In the genomic region with DNA sequence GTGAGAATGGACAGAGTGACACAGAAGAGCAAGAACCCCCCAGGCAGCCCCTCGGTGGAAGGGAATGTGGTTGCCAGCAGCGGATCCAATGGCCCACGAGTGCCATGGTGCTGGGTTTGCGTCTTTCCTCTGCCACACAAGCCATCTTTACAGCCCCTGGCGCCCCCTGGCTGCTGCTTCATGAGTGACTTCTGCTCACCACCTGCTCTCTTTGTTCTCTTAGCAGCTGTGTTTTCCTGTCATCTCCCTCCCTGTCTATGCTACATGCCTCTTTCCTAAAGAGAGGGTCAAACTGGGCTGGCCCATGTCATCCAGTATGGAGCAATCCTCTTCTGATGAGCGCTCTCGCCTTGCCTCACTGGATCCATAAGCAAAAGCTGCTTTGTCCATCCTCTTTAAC, we compare ENCODE assay signal across 8 cellular contexts.
DNase-seq lines count a peak whose midpoint lies in the region; ATAC-seq and TF ChIP-seq lines count a peak whose summit lies in the region.

No MANE protein-coding gene starts in this region.

- H2AFZ ChIP-seq in GM23338 (0 out of 2 replicates have a peak overlapping the region, but pooled peaks have one; percentile 59), neural cell (ENCODE audit: low read depth, low read length) (no peak overlapping the region)

- H3K4me3 ChIP-seq in GM23338 (no peak overlapping the region), NT2/D1 (ENCODE audit: insufficient read length, low read depth) (no peak overlapping the region), neural cell (ENCODE audit: low read length) (no peak overlapping the region), lower leg skin (ENCODE audit: low read depth, poor library complexity, severe bottlenecking) (no peak overlapping the region)

- TF ChIP-seq POLR2A in lower leg skin (IDR thresholded peaks at IDR 0.05) = no peak

- TF ChIP-seq CTCF in GM23338 (conservative IDR thresholded peaks at IDR 0.05; ENCODE audit: low read depth in 2 of 2) (peak; percentile 74 to 88), neural cell (IDR thresholded peaks at IDR 0.05; ENCODE audit: poor library complexity, severe bottlenecking) (peak; percentile 26), lower leg skin (IDR thresholded peaks at IDR 0.05) (no peak)

- H3K27ac Mint-ChIP-seq in GM23338 = no peak overlapping the region

- H3K36me3 ChIP-seq in GM23338 (ENCODE audit: insufficient read depth) = no peaks in the 10 kb centered on the region
- no peaks in the 10 kb centered on the region for H3K36me3 ChIP-seq in NT2/D1 (ENCODE audit: insufficient read depth, insufficient read length, low read length)
- H3K36me3 ChIP-seq in neural cell (ENCODE audit: insufficient read depth, low read length) = no peaks in the 10 kb centered on the region

- H3K9ac ChIP-seq in NT2/D1 (ENCODE audit: insufficient read length, low read depth) (no peak overlapping the region), neural cell (ENCODE audit: low read length) (no peak overlapping the region)

- no peaks in the 10 kb centered on the region for H3K79me2 ChIP-seq in GM23338 (replicated peaks; ENCODE audit: insufficient read depth)
- no peaks in the 10 kb centered on the region for H3K79me2 ChIP-seq in neural cell (replicated peaks; ENCODE audit: insufficient read depth, low read length)

- peak; percentile 16 for TF ChIP-seq RAD21 in neural cell (conservative IDR thresholded peaks at IDR 0.05)

- no peaks in the 10 kb centered on the region for H3K9me2 ChIP-seq in GM23338 (ENCODE audit: insufficient read depth)
- H3K9me2 ChIP-seq in neural cell (ENCODE audit: insufficient read depth, low read length) = no peaks in the 10 kb centered on the region

- H3K4me2 ChIP-seq in GM23338 = no peak overlapping the region
- H3K4me2 ChIP-seq in neural cell (ENCODE audit: low read length) = no peak overlapping the region

- H3K9me3 Mint-ChIP-seq in GM23338 = no peaks in the 10 kb centered on the region

- H4K20me1 ChIP-seq in GM23338 (replicated peaks; ENCODE audit: insufficient read depth) = no peaks in the 10 kb centered on the region
- no peaks in the 10 kb centered on the region for H4K20me1 ChIP-seq in neural cell (ENCODE audit: insufficient read depth)

- no peak for TF ChIP-seq EP300 in neural cell (conservative IDR thresholded peaks at IDR 0.05; ENCODE audit: poor library complexity, severe bottlenecking)

- no peaks in the 10 kb centered on the region for H3F3A ChIP-seq in GM23338 (replicated peaks; ENCODE audit: low read depth)
- no peaks in the 10 kb centered on the region for H3F3A ChIP-seq in neural cell (ENCODE audit: insufficient read depth, low read length, poor library complexity, severe bottlenecking)

- peaks cover 2% of the 10 kb centered on the region for H3K27me3 Mint-ChIP-seq in GM23338 (ENCODE audit: insufficient read depth, low read depth, poor library complexity)

- intact Hi-C loops in lower leg skin (cut with DNase I; ENCODE audit: low total_unique reads) = no loop called here

- H3K4me1 ChIP-seq in GM23338 (ENCODE audit: insufficient read depth) = no peaks in the 10 kb centered on the region
- H3K4me1 ChIP-seq in NT2/D1 (ENCODE audit: insufficient read depth, insufficient read length) = no peaks in the 10 kb centered on the region

- DNase-seq in COLO829 (ENCODE audit: low spot score) (peak; percentile 12), GM23338 (ENCODE audit: low spot score) (peak; percentile 86), NT2/D1 (ENCODE audit: low read depth, low spot score) (peak; percentile 23), ecto neural progenitor cell (ENCODE audit: low spot score) (peak; percentile 76), lower leg skin (ENCODE audit: low spot score in 2 of 2) (no peak)

- H3K9me3 ChIP-seq in NT2/D1 (ENCODE audit: insufficient read depth, low read length) (no peaks in the 10 kb centered on the region), neural cell (ENCODE audit: low read length) (no peaks in the 10 kb centered on the region)

- H3K36me3 Mint-ChIP-seq in GM23338 (ENCODE audit: low read depth) = no peaks in the 10 kb centered on the region

- H3K27me3 ChIP-seq in GM23338 (ENCODE audit: insufficient read depth) (no peaks in the 10 kb centered on the region), NT2/D1 (ENCODE audit: insufficient read depth, insufficient read length) (no peaks in the 10 kb centered on the region), neural cell (ENCODE audit: insufficient read depth, low read depth, low read length) (no peaks in the 10 kb centered on the region)

- 62 to 65% methylated on average over 7 of the region's 7 CpGs for WGBS in lower leg skin, 2 donors

- no peaks in the 10 kb centered on the region for H3K4me1 Mint-ChIP-seq in GM23338

- ATAC-seq in GM23338 = peak; percentile 90
- ATAC-seq in GM18858 (IDR thresholded peaks at IDR 0.05; ENCODE audit: unreplicated experiment) = no peak
- ATAC-seq in HG03378 (IDR thresholded peaks at IDR 0.05; ENCODE audit: unreplicated experiment) = no peak

- H3K27ac ChIP-seq in GM23338 (ENCODE audit: low read depth) (no peak overlapping the region), neural cell (ENCODE audit: low read length) (no peak overlapping the region)

- H3K4me3 Mint-ChIP-seq in GM23338 = no peak overlapping the region

TF ChIP-seq in GM23338, 12 proteins besides CTCF, POLR2A, EP300 and RAD21 (continues in another document):
- no peak for TF ChIP-seq ZNF331 (CRISPR knock-in tag; IDR thresholded peaks at IDR 0.05; ENCODE audit: low read depth)
- TF ChIP-seq, protein P1, sequence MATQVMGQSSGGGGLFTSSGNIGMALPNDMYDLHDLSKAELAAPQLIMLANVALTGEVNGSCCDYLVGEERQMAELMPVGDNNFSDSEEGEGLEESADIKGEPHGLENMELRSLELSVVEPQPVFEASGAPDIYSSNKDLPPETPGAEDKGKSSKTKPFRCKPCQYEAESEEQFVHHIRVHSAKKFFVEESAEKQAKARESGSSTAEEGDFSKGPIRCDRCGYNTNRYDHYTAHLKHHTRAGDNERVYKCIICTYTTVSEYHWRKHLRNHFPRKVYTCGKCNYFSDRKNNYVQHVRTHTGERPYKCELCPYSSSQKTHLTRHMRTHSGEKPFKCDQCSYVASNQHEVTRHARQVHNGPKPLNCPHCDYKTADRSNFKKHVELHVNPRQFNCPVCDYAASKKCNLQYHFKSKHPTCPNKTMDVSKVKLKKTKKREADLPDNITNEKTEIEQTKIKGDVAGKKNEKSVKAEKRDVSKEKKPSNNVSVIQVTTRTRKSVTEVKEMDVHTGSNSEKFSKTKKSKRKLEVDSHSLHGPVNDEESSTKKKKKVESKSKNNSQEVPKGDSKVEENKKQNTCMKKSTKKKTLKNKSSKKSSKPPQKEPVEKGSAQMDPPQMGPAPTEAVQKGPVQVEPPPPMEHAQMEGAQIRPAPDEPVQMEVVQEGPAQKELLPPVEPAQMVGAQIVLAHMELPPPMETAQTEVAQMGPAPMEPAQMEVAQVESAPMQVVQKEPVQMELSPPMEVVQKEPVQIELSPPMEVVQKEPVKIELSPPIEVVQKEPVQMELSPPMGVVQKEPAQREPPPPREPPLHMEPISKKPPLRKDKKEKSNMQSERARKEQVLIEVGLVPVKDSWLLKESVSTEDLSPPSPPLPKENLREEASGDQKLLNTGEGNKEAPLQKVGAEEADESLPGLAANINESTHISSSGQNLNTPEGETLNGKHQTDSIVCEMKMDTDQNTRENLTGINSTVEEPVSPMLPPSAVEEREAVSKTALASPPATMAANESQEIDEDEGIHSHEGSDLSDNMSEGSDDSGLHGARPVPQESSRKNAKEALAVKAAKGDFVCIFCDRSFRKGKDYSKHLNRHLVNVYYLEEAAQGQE (IDR thresholded peaks at IDR 0.05; ENCODE audit: unreplicated experiment) = no peak
- no peak for TF ChIP-seq JUNB (IDR thresholded peaks at IDR 0.05; ENCODE audit: unreplicated experiment)
- TF ChIP-seq POLR2AphosphoS5 (IDR thresholded peaks at IDR 0.05; ENCODE audit: low read depth) = no peak
- TF ChIP-seq STAT1 (IDR thresholded peaks at IDR 0.05; ENCODE audit: unreplicated experiment) = no peak
- no peak for TF ChIP-seq ZNF114 (CRISPR knock-in tag; IDR thresholded peaks at IDR 0.05)
- no peak for TF ChIP-seq NANOG (IDR thresholded peaks at IDR 0.05; ENCODE audit: borderline replicate concordance)
- no peak for TF ChIP-seq EZH2 (IDR thresholded peaks at IDR 0.05; ENCODE audit: low read depth, unreplicated experiment)

TF ChIP-seq in neural cell, 6 proteins besides CTCF, POLR2A, EP300 and RAD21:
- TF ChIP-seq MXI1 (conservative IDR thresholded peaks at IDR 0.05; ENCODE audit: poor library complexity, severe bottlenecking) = no peak
- TF ChIP-seq, protein P1 (IDR thresholded peaks at IDR 0.05; ENCODE audit: borderline replicate concordance) = no peak
- TF ChIP-seq SMC3 (conservative IDR thresholded peaks at IDR 0.05; ENCODE audit: poor library complexity) = no peak
- no peak for TF ChIP-seq POLR2AphosphoS5 (IDR thresholded peaks at IDR 0.05)
- no peak for TF ChIP-seq TAF1 (IDR thresholded peaks at IDR 0.05; ENCODE audit: low read depth)
- no peak for TF ChIP-seq EZH2 (IDR thresholded peaks at IDR 0.05; ENCODE audit: borderline replicate concordance, insufficient read depth, low read length, poor library complexity, severe bottlenecking)
TF ChIP-seq in neural cell: peak in this region for 0.

Comparison
In these comparisons a context has a peak if more than half of its experiments do, and no peak if none do; other contexts are left out.
1. DNase-seq: peak in COLO829 (single experiment), GM23338 (single experiment), NT2/D1 (single experiment) and ecto neural progenitor cell (single experiment); none in lower leg skin (0 of 2).
2. CTCF ChIP-seq: peak in GM23338 (2 of 2) and neural cell (single experiment); none in lower leg skin (0 of 3).